8 cellular contexts compared by ENCODE assay signal in the genomic region with DNA sequence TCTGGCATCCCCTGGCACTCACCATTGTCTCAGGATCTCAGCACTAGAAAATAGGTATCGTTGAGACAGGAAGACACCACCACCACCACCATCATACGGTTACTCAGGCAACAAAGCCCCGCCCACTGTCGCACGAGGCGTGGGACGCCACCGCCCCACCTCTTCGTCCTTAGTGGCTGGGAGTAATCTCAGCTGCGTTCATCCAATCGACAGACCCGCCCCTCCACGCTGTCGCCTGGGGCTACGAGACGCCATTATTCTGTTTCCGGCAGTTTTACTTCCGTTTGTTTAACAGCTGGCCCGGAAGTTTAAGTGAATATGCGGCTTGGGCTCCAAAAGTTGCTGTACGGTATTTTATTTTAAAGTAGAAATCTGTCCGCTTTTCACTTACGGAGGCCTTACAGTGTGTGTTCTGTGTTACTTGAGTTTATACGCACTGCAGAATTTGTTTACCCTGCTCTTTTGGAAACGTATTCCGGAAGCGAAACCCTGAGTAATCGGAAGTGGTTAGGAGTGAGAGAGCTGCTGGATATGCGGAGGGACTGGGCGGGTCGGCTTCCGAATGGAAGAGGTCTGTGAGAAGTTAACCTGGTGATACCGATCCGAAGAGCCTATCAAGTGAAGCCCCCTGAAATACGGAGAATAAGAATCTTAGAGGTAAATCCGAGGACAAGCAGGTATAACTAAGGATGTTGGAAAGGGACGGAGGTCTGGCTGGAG. TPM values are rescaled to one million over a fixed set of nuclear protein-coding genes. Genes with fewer than 3 reads are reported as not detected.
DNase-seq lines count a peak whose midpoint lies in the region; ATAC-seq lines count a peak whose summit lies in the region.

A gene with protein sequence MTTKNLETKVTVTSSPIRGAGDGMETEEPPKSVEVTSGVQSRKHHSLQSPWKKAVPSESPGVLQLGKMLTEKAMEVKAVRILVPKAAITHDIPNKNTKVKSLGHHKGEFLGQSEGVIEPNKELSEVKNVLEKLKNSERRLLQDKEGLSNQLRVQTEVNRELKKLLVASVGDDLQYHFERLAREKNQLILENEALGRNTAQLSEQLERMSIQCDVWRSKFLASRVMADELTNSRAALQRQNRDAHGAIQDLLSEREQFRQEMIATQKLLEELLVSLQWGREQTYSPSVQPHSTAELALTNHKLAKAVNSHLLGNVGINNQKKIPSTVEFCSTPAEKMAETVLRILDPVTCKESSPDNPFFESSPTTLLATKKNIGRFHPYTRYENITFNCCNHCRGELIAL (plus strand): TSS at position 510 of the 720 bp plus-strand sequence. CDS start 1,328 bp downstream, outside the sequence.
A gene with protein sequence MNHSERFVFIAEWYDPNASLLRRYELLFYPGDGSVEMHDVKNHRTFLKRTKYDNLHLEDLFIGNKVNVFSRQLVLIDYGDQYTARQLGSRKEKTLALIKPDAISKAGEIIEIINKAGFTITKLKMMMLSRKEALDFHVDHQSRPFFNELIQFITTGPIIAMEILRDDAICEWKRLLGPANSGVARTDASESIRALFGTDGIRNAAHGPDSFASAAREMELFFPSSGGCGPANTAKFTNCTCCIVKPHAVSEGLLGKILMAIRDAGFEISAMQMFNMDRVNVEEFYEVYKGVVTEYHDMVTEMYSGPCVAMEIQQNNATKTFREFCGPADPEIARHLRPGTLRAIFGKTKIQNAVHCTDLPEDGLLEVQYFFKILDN (minus strand): TSS at position 112 of the 720 bp plus-strand sequence. CDS start 87 bp downstream, at position 25.

- no CpG with 5 or more reads among the region's 37 CpGs for WGBS in mesendoderm (ENCODE audit: extremely low coverage, insufficient coverage, low lambda C conversion rate)

- H3K79me1 ChIP-seq in mesendoderm (ENCODE audit: low read length): peaks cover 4% of the 10 kb centered on the region

- no peak within 1 kb of the TSS for H4K8ac ChIP-seq in mesendoderm (ENCODE audit: low read depth, low read length)

- no peak within 1 kb of the TSS for H3K18ac ChIP-seq in mesendoderm (ENCODE audit: low read length)

- in situ Hi-C loops in endometrial microvascular endothelial cells (cut with HindIII; ENCODE audit: inconsistent ontology term, low pct_unique_long_range_greater_than_20kb, low sequenced_read_pairs): no loop called here

- no peaks in the 10 kb centered on the region for H3K27me3 ChIP-seq in mesendoderm (ENCODE audit: insufficient read depth, low read length, poor library complexity)

- peak within 1 kb of the TSS; percentile 91 for H3K56ac ChIP-seq in mesendoderm (ENCODE audit: low read length)

- no peak within 1 kb of the TSS for H4K5ac ChIP-seq in mesendoderm (ENCODE audit: low read length)

- no peaks in the 10 kb centered on the region for H3K36me3 ChIP-seq in mesendoderm (ENCODE audit: control insufficient read depth, insufficient read depth, low read length)

- H3K4me1 ChIP-seq in mesendoderm (ENCODE audit: control insufficient read depth, low read depth, low read length): no peaks in the 10 kb centered on the region

- peak within 1 kb of the TSS; percentile 82 for H3K27ac ChIP-seq in mesendoderm (ENCODE audit: low read depth, low read length)

- no peak within 1 kb of the TSS for H3K23ac ChIP-seq in mesendoderm (ENCODE audit: low read length)

- H3K79me2 ChIP-seq in mesendoderm (ENCODE audit: control insufficient read depth, insufficient read depth, low read length): peaks cover 2% of the 10 kb centered on the region

- ATAC-seq in GM21367 (IDR thresholded peaks at IDR 0.05; ENCODE audit: unreplicated experiment): peak; percentile 94

- H2BK120ac ChIP-seq in mesendoderm (ENCODE audit: low read depth, low read length): no peak within 1 kb of the TSS

- peak within 1 kb of the TSS; percentile 84 for H3K9ac ChIP-seq in mesendoderm (ENCODE audit: low read length)

- no peak within 1 kb of the TSS for H2BK15ac ChIP-seq in mesendoderm (replicated peaks; ENCODE audit: low read depth)

- no peak within 1 kb of the TSS for H2BK5ac ChIP-seq in mesendoderm (ENCODE audit: low read length)

- peak; percentile 99 for DNase-seq in COLO668 (lab: John Stamatoyannopoulos, UW; ENCODE audit: unreplicated experiment)
- peak; percentile 98 for DNase-seq in HT1080 (ENCODE audit: low read depth)
- peak; percentile 97 for DNase-seq in NOMO-1 treated with DMSO at 0.1 percent for 48 hours (lab: John Stamatoyannopoulos, UW; ENCODE audit: unreplicated experiment)
- peak; percentile 97 to 98 for DNase-seq in activated CD8-positive, alpha-beta memory T cell treated with anti-CD3 and anti-CD28 coated beads for 4 hours (ENCODE audit: low read depth in 2 of 2)
- DNase-seq in mesendoderm: peak; percentile 98
- DNase-seq in stimulated activated CD8-positive, alpha-beta memory T cell treated with anti-CD3 and anti-CD28 coated beads, Interleukin-15, amount 100 ng/mL, for 1 hour (ENCODE audit: low read depth): peak; percentile 97

- H3K4me2 ChIP-seq in mesendoderm (ENCODE audit: low read length): peak within 1 kb of the TSS; percentile 61

- no peak within 1 kb of the TSS for H3K4ac ChIP-seq in mesendoderm (ENCODE audit: low read depth, low read length)

- peak within 1 kb of the TSS; percentile 90 for H3K4me3 ChIP-seq in mesendoderm (ENCODE audit: low read length)

- H2AK5ac ChIP-seq in mesendoderm (ENCODE audit: low read length): no peak within 1 kb of the TSS

RNA-seq across cellular contexts. Expression of the first gene that starts in this region (rescaled TPM):
- 26.4 and 31.3 TPM in 2 replicates for total RNA-seq in HT1080 (2014; rRNA removed; shearing (Covaris generic))
- 31.5 and 35.8 TPM in 2 replicates for polyA plus RNA-seq in HT1080 (2015; cell fraction: cytosol; rRNA removed)
- polyA plus RNA-seq in HT1080 (2015; cell fraction: nucleus; rRNA removed): 59.9 and 66.9 TPM in 2 replicates
- 33.5 TPM for total RNA-seq in endometrial microvascular endothelial cells (ENCODE audit: inconsistent ontology term)
- 9.0 TPM for polyA plus RNA-seq in mesendoderm (2013, experiment 1 of 2)
- polyA plus RNA-seq in mesendoderm (2013, experiment 2 of 2): 9.0 TPM

RNA-seq across cellular contexts. Expression of the second gene that starts in this region (rescaled TPM):
- total RNA-seq in HT1080 (2014; rRNA removed; shearing (Covaris generic)): 21.0 and 30.0 TPM in 2 replicates
- 60.7 and 82.9 TPM in 2 replicates for polyA plus RNA-seq in HT1080 (2015; cell fraction: cytosol; rRNA removed)
- polyA plus RNA-seq in HT1080 (2015; cell fraction: nucleus; rRNA removed): 44.1 and 81.8 TPM in 2 replicates
- 22.7 TPM for total RNA-seq in endometrial microvascular endothelial cells (ENCODE audit: inconsistent ontology term)
- 57.7 TPM for polyA plus RNA-seq in mesendoderm (2013, experiment 1 of 2)
- 57.8 TPM for polyA plus RNA-seq in mesendoderm (2013, experiment 2 of 2)

Comparison
In these comparisons a context has a peak if more than half of its experiments do, and no peak if none do; other contexts are left out.
1. Peak in every context shown above with its lines: DNase-seq, ATAC-seq, H3K4me3 ChIP-seq and H3K27ac ChIP-seq.